Comparison of ENCODE assay signal across 18 cellular contexts in genomic region chr3:64645236-64645635, GRCh38. TPM values are rescaled to one million over a fixed set of nuclear protein-coding genes. Genes with fewer than 3 reads are reported as not detected.
"Had no signal": no experiment of that assay in that cellular context is flagged by ENCODE, and none has a peak within 500 bp of the region (broad histone marks: within the 10 kb centered on the region; RNA-seq: fewer than 3 reads in every experiment).

No MANE protein-coding gene starts in this region.

- H3K4me3 Mint-ChIP-seq: activated naive CD8-positive, alpha-beta T cell; naive thymus-derived CD8-positive, alpha-beta T cell had no signal

- ATAC-seq: lower lobe of right lung; naive thymus-derived CD8-positive, alpha-beta T cell; right lobe of liver; stimulated activated naive CD8-positive, alpha-beta T cell treated with anti-CD3 and anti-CD28 coated beads, Interleukin-15, Interleukin-2, amounts not matched to agents 100 U/mL and 50 U/mL, for 24 hours had no signal

- H3K36me3 Mint-ChIP-seq: activated naive CD8-positive, alpha-beta T cell; naive thymus-derived CD8-positive, alpha-beta T cell had no signal

- H3K27ac Mint-ChIP-seq: activated naive CD8-positive, alpha-beta T cell; naive thymus-derived CD8-positive, alpha-beta T cell had no signal

- H3K27me3 Mint-ChIP-seq: activated naive CD8-positive, alpha-beta T cell; naive thymus-derived CD8-positive, alpha-beta T cell had no signal

- H3K4me1 ChIP-seq: lower lobe of right lung, right lobe of liver had no signal

- DNase-seq: activated CD4-positive, alpha-beta T cell treated with anti-CD3 and anti-CD28 coated beads, Interleukin-2, amount 50 U/mL, for 1 hour; activated effector memory CD4-positive, alpha-beta T cell treated with Interleukin-2 at 50 U/mL for 16 hours; activated T-cell treated with anti-CD3 and anti-CD28 coated beads, Interleukin-2, amount 50 U/mL, for 1 hour; aorta; dorsolateral prefrontal cortex; hypothalamus; left cardiac atrium; lower lobe of right lung; naive thymus-derived CD8-positive, alpha-beta T cell; nucleus accumbens; right lobe of liver; SHP77 treated with DMSO at 0.1 percent for 48 hours; stimulated activated CD4-positive, alpha-beta T cell treated with anti-CD3 and anti-CD28 coated beads, Interleukin-2, amount 100 ng/mL, for 48 hours; stimulated activated CD8-positive, alpha-beta memory T cell treated with anti-CD3 and anti-CD28 coated beads, Interleukin-4, amount 100 ng/mL, for 48 hours; stimulated activated naive CD8-positive, alpha-beta T cell treated with anti-CD3 and anti-CD28 coated beads, Interleukin-15, Interleukin-2, amounts not matched to agents 100 U/mL and 50 U/mL, for 24 hours had no signal

- H3K4me1 Mint-ChIP-seq: naive thymus-derived CD8-positive, alpha-beta T cell had no signal

- H3K9me3 ChIP-seq: lower lobe of right lung, right lobe of liver had no signal

- H3K36me3 ChIP-seq: right lobe of liver had no signal

- H3K27me3 ChIP-seq: right lobe of liver had no signal

- H3K27ac ChIP-seq: dorsolateral prefrontal cortex, lower lobe of right lung, right lobe of liver had no signal

- H3K4me3 ChIP-seq: dorsolateral prefrontal cortex, lower lobe of right lung, right lobe of liver had no signal

RNA-seq across cellular contexts. Expression of gene ADAMTS9, which starts 42.6 kb away (rescaled TPM):
- total RNA-seq: mononuclear cell; naive thymus-derived CD8-positive, alpha-beta T cell; T-helper 2 cell treated with Interferon-gamma antibody and Interleukin-4, amounts not matched to agents 100 ng/mL and 5 ng/mL, for 36 hours had no signal
- polyA plus RNA-seq: naive thymus-derived CD8-positive, alpha-beta T cell had no signal
